In genomic region chr21:44800103-44800502, GRCh38 we compare ENCODE assay signal across 8 cellular contexts. TPM values are rescaled to one million over a fixed set of nuclear protein-coding genes. Genes with fewer than 3 reads are reported as not detected.
DNase-seq lines count a peak whose midpoint lies in the region; ATAC-seq, FAIRE-seq and TF ChIP-seq lines count a peak whose summit lies in the region.

No MANE protein-coding gene starts in this region.

- no peak for TF ChIP-seq POLR2A in GM12878 (IDR thresholded peaks at IDR 0.05; ENCODE audit: low read depth, low read length)

- peaks cover 12% of the 10 kb centered on the region for H3K4me1 ChIP-seq in GM12878 (ENCODE audit: control insufficient read depth, insufficient read depth, low read length)

- SMC1A ChIA-PET in GM12878 (lab: Charles Lee; ENCODE audit: uncharacterized antibody, unreplicated experiment): interaction anchor here (1.1 to 4.8 kb wide), 8 partner anchors 11 to 331 kb away, joined by 3 to 33 read pairs (median 8); partner anchors contain the start of gene PTTG1IP

- peaks cover 63% of the 10 kb centered on the region for H3K79me2 ChIP-seq in GM12878 (ENCODE audit: control insufficient read depth, insufficient read depth, low read length)

- no peaks in the 10 kb centered on the region for H3K27me3 ChIP-seq in GM12878 (replicated peaks in 1 of 2; ENCODE audit: control insufficient read depth in 2 of 2, insufficient read depth in 2 of 2, low read length in 1 of 2)

- no peak for ATAC-seq in GM12878
- ATAC-seq in GM18858 (IDR thresholded peaks at IDR 0.05; ENCODE audit: unreplicated experiment): no peak
- ATAC-seq in activated CD4-positive, CD25-positive, alpha-beta regulatory T cell treated with anti-CD3 and anti-CD28 coated beads, Interleukin-2, amount 50 U/mL, for 24 hours: no peak

- peak overlapping the region; percentile 72 for H3K4me2 ChIP-seq in GM12878 (ENCODE audit: control insufficient read depth, insufficient read depth)

- H3K9ac ChIP-seq in GM12878 (ENCODE audit: control insufficient read depth, insufficient read depth, low read length): no peak overlapping the region; the same call in 1 of the 2 replicates

- intact Hi-C loops in GM12878 (cut with micrococcal nuclease; ENCODE audit: unreplicated experiment): loop anchor here (5.0 to 10.0 kb wide), 3 partner anchors 72 to 335 kb away; partner anchors contain the start of gene PTTG1IP

- TF ChIP-seq CTCF in GM12864 (IDR thresholded peaks at IDR 0.05; ENCODE audit: low read depth, low read length, missing control alignments) (peak; percentile 23), GM12878 (IDR thresholded peaks at IDR 0.05 in 2 of 3, conservative IDR thresholded peaks at IDR 0.05 in 1 of 3; ENCODE audit: control insufficient read depth in 2 of 3, extremely low read depth in 1 of 3, insufficient read depth in 1 of 3, low read depth in 3 of 3, low read length in 3 of 3) (peak; percentile 18 to 40 (median 37); a peak in 3 of 6 replicates), mesothelial cell of epicardium (IDR thresholded peaks at IDR 0.05; ENCODE audit: unreplicated experiment) (peak; percentile 32)

- CTCF ChIA-PET in GM12878 (lab: Yijun Ruan, JAX): interaction anchor here (0.8 to 5.0 kb wide), 19 partner anchors 8 to 338 kb away, joined by 3 to 67 read pairs (median 5); partner anchors contain the start of gene PTTG1IP

- in situ Hi-C loops in GM12878 (cut with MboI): no loop called here

- TF ChIP-seq RAD21 in GM12878 (IDR thresholded peaks at IDR 0.05; ENCODE audit: insufficient read depth, low read depth, low read length): no peak

- H3K4me3 ChIP-seq in GM12864 (ENCODE audit: low read depth, low read length) (peak overlapping the region; percentile 96), GM12878 (peak overlapping the region; percentile 72)

- H2AFZ ChIP-seq in GM12878 (ENCODE audit: control insufficient read depth, low read depth, low read length): no peak overlapping the region

- DNase-seq in GM12864 (ENCODE audit: low read depth) (no peak), NCI-H460 (ENCODE audit: extremely low read depth, low read depth) (peak; percentile 31), GM12878 (ENCODE audit: low read depth, low spot score) (no peak), mesothelial cell of epicardium (ENCODE audit: low spot score in 2 of 2, unreplicated experiment in 2 of 2) (no peak), HTR-8/SVneo (ENCODE audit: insufficient read length, low spot score) (no peak)
- DNase-seq in stimulated activated naive CD4-positive, alpha-beta T cell treated with Interleukin-2 at 50 U/mL for 16 hours (lab: John Stamatoyannopoulos, UW): no peak

- no peaks in the 10 kb centered on the region for H3K9me3 ChIP-seq in GM12878 (replicated peaks; ENCODE audit: control insufficient read depth, insufficient read depth, low read length)

- H4K20me1 ChIP-seq in GM12878 (ENCODE audit: control insufficient read depth, insufficient read depth): no peaks in the 10 kb centered on the region

- TF ChIP-seq EP300 in GM12878 (IDR thresholded peaks at IDR 0.05; ENCODE audit: borderline replicate concordance in 1 of 2, control insufficient read depth in 1 of 2, low read depth in 2 of 2, low read length in 2 of 2): no peak

- no peak for FAIRE-seq in GM12878 (lab: Jason Lieb, UNC)
- no peak for FAIRE-seq in HTR-8/SVneo (lab: Jason Lieb, UNC)

- 62% methylated on average over 12 of the region's 12 CpGs for WGBS in GM12878 (ENCODE audit: insufficient coverage, insufficient replicate concordance, low lambda C conversion rate, missing lambda C conversion rate)

- RAD21 ChIA-PET in GM12878 (lab: Charles Lee; ENCODE audit: unreplicated experiment): interaction anchor here (0.8 to 4.0 kb wide), 10 partner anchors 15 to 329 kb away, joined by 3 to 35 read pairs (median 7); partner anchors contain the start of gene PTTG1IP

- H3K9me3 Mint-ChIP-seq in mesothelial cell of epicardium: no peaks in the 10 kb centered on the region

- POLR2A ChIA-PET in GM12878 (lab: Charles Lee): interaction anchor here (0.6 to 2.8 kb wide), 3 partner anchors 75 to 127 kb away, joined by 5 to 15 read pairs (median 6); partner anchors contain the start of gene PTTG1IP

- no peak overlapping the region for H3K27ac ChIP-seq in GM12878 (ENCODE audit: control insufficient read depth, insufficient read depth)

- peak overlapping the region; percentile 82 for H3K27ac Mint-ChIP-seq in mesothelial cell of epicardium

- BruUV-seq in GM12878 (replicated peaks; lab: Mats Ljungman, UMichigan): no TSS peak

- H3K36me3 Mint-ChIP-seq in mesothelial cell of epicardium: peaks cover 5% of the 10 kb centered on the region

- H3K4me3 Mint-ChIP-seq in mesothelial cell of epicardium: peak overlapping the region; percentile 85

- H3K4me1 Mint-ChIP-seq in mesothelial cell of epicardium: peaks cover 28% of the 10 kb centered on the region

- H3K36me3 ChIP-seq in GM12878 (ENCODE audit: control insufficient read depth in 2 of 2, insufficient read depth in 2 of 2, low read length in 1 of 2): peaks cover 0 to 14% of the 10 kb centered on the region in 2 experiments

- no peaks in the 10 kb centered on the region for H3K27me3 Mint-ChIP-seq in mesothelial cell of epicardium (ENCODE audit: low read depth)

TF ChIP-seq in GM12878, 131 proteins besides CTCF, POLR2A, EP300 and RAD21:
- TF ChIP-seq JUNB (IDR thresholded peaks at IDR 0.05) (no peak), NBN (IDR thresholded peaks at IDR 0.05) (no peak), TAF1 (IDR thresholded peaks at IDR 0.05; ENCODE audit: borderline replicate concordance, low read depth, low read length) (no peak), CHD4 (IDR thresholded peaks at IDR 0.05) (no peak), ZNF207 (IDR thresholded peaks at IDR 0.05; ENCODE audit: borderline replicate concordance) (no peak), MLLT1 (IDR thresholded peaks at IDR 0.05) (peak; percentile 61), FOXM1 (IDR thresholded peaks at IDR 0.05; ENCODE audit: low read depth, low read length) (no peak), NFXL1 (IDR thresholded peaks at IDR 0.05; ENCODE audit: borderline replicate concordance) (no peak)

RNA-seq across cellular contexts. Expression of gene UBE2G2, which starts 1.5 kb away (rescaled TPM):
- 66.5 and 76.3 TPM in 2 replicates for total RNA-seq in NCI-H460 (2014; rRNA removed; shearing (Covaris generic))
- 147 and 185 TPM in 2 replicates for polyA plus RNA-seq in NCI-H460 (2014; cell fraction: nucleus; rRNA removed)
- total RNA-seq in GM12878 (2013; cell fraction: nucleolus; rRNA removed): 187 and 192 TPM in 2 replicates
- total RNA-seq in GM12878 (2014; rRNA removed) (75.6 and 82.3 TPM in 2 replicates), GM12878 (2014; rRNA removed; fragmentation: Illumina TruSeq; extraction: Trizol) (62.4 and 66.1 TPM in 2 replicates), GM12878 (2021) (71.0 and 76.1 TPM in 2 replicates), mesothelial cell of epicardium (95.4 to 102 TPM (median 97.2 TPM) in 3 replicates)
- 33.3 TPM for polyA plus RNA-seq in GM12878 (2011; ENCODE audit: low read depth)
- polyA plus RNA-seq in GM12878 (2011; rRNA removed) (101 and 102 TPM in 2 replicates), GM12878 (2014; fragmentation: Illumina TruSeq; extraction: Trizol) (93.5 and 94.7 TPM in 2 replicates), GM12878 (2014; fragmentation: Nextera tagmentation; extraction: Ambion mirVana) (10 to 100 TPM; 27.0 to 32.0 TPM), GM12878 (2014; rRNA removed) (116 and 139 TPM in 2 replicates), GM12878 (2016; fragmentation: Nextera tagmentation; extraction: Ambion mirVana) (10 to 100 TPM; 72.7 to 79.2 TPM)
- 105 and 172 TPM in 2 replicates for polyA plus RNA-seq in GM12878 (2011; cell fraction: cytosol; rRNA removed)
- 131 and 160 TPM in 2 replicates for polyA plus RNA-seq in GM12878 (2011; cell fraction: nucleus; rRNA removed)
- 45.8 and 68.2 TPM in 2 replicates for polyA plus RNA-seq in GM12878 (2012)
- 92.3 and 104 TPM in 2 replicates for polyA minus RNA-seq in GM12878 (2011; rRNA and poly(A)+ RNA removed)
- 30.3 and 33.2 TPM in 2 replicates for polyA minus RNA-seq in GM12878 (2011; cell fraction: cytosol; rRNA and poly(A)+ RNA removed)
- 43.4 and 64.4 TPM in 2 replicates for polyA minus RNA-seq in GM12878 (2011; cell fraction: nucleus; rRNA and poly(A)+ RNA removed)

RNA-seq across cellular contexts. Expression of gene SUMO3, which starts 17.8 kb away (rescaled TPM):
- total RNA-seq in NCI-H460 (2014; rRNA removed; shearing (Covaris generic)): 50.5 and 52.1 TPM in 2 replicates
- 37.5 and 44.9 TPM in 2 replicates for polyA plus RNA-seq in NCI-H460 (2014; cell fraction: nucleus; rRNA removed)
- 19.0 and 22.2 TPM in 2 replicates for total RNA-seq in GM12878 (2013; cell fraction: nucleolus; rRNA removed)
- total RNA-seq in GM12878 (2014; rRNA removed): 67.5 and 77.0 TPM in 2 replicates
- total RNA-seq in GM12878 (2014; rRNA removed; fragmentation: Illumina TruSeq; extraction: Trizol): 70.3 and 74.3 TPM in 2 replicates
- total RNA-seq in GM12878 (2021): 85.9 and 91.3 TPM in 2 replicates
- polyA plus RNA-seq in GM12878 (2011; ENCODE audit: low read depth): 60.5 TPM
- 106 and 119 TPM in 2 replicates for polyA plus RNA-seq in GM12878 (2011; rRNA removed)
- polyA plus RNA-seq in GM12878 (2011; cell fraction: cytosol; rRNA removed): 120 and 127 TPM in 2 replicates
- polyA plus RNA-seq in GM12878 (2011; cell fraction: nucleus; rRNA removed): 42.9 and 57.8 TPM in 2 replicates
- polyA plus RNA-seq in GM12878 (2012): 70.8 and 81.7 TPM in 2 replicates
- 80.0 and 88.4 TPM in 2 replicates for polyA plus RNA-seq in GM12878 (2014; fragmentation: Illumina TruSeq; extraction: Trizol)
- 10 to 100 TPM; 14.3 to 33.0 TPM for polyA plus RNA-seq in GM12878 (2014; fragmentation: Nextera tagmentation; extraction: Ambion mirVana)
- 91.3 and 98.3 TPM in 2 replicates for polyA plus RNA-seq in GM12878 (2014; rRNA removed)
- polyA plus RNA-seq in GM12878 (2016; fragmentation: Nextera tagmentation; extraction: Ambion mirVana): 100 to 1,000 TPM; 164 TPM
- 62.3 and 66.9 TPM in 2 replicates for polyA minus RNA-seq in GM12878 (2011; rRNA and poly(A)+ RNA removed)
- 31.8 and 32.6 TPM in 2 replicates for polyA minus RNA-seq in GM12878 (2011; cell fraction: cytosol; rRNA and poly(A)+ RNA removed)
- 12.9 and 17.7 TPM in 2 replicates for polyA minus RNA-seq in GM12878 (2011; cell fraction: nucleus; rRNA and poly(A)+ RNA removed)
- 82.2 to 84.5 TPM (median 83.9 TPM) in 3 replicates for total RNA-seq in mesothelial cell of epicardium
